ENCODE assay signal across 15 cellular contexts in the genomic region with DNA sequence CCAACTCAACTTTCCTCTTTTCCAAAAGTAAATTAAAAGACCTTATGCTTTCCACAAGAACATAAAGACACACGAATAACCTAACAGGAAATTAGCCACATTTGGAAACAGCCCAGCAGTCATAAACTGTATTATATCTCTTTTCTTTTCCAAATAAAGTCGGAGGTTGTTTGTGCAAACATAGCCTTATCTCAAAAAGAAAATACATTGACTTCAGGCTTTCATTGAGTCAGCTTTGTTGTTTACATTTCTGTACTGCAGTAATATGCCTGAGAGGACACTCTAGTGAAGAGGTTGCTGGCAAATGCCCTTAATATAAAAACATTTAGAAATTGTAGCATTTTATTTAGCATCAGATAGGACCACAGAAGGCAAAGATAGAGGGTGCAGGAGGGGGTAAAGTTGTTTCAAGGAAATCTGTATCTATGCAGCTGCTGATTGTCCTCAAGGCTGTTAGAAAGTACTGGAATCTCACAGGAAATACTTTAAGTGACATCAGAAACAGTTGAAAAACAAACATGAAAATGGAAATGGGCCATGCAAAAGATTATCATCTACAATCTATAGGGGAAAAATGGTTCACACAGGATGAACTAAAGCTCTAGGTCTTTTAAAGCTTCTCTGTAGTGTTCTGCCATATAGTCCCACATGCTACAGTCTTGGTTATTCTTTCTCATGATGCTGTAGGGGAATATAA. TPM values are rescaled to one million over a fixed set of nuclear protein-coding genes. Genes with fewer than 3 reads are reported as not detected.
DNase-seq lines count a peak whose midpoint lies in the region; ATAC-seq, FAIRE-seq and TF ChIP-seq lines count a peak whose summit lies in the region.
"Had no signal": no experiment of that assay in that cellular context is flagged by ENCODE, and none has a peak within 500 bp of the region (broad histone marks: within the 10 kb centered on the region; RNA-seq: fewer than 3 reads in every experiment).

No MANE protein-coding gene starts in this region.

- no peak for FAIRE-seq in bronchial epithelial cell (lab: Jason Lieb, UNC)
- FAIRE-seq: H1 had no signal

- H3K36me3 Mint-ChIP-seq in progenitor cell of endocrine pancreas (ENCODE audit: insufficient read depth) (peaks cover 13% of the 10 kb centered on the region), endodermal cell (ENCODE audit: low read depth) (no peaks in the 10 kb centered on the region)

- H3K9me3 ChIP-seq in left lung = no peaks in the 10 kb centered on the region
- H3K9me3 ChIP-seq in endodermal cell (ENCODE audit: control insufficient read depth, low read length) = no peaks in the 10 kb centered on the region

- WGBS in endodermal cell (ENCODE audit: insufficient coverage in 1 of 2, insufficient read length in 1 of 2), 2 experiments = 88 to 93% methylated on average over 2 of the region's 2 CpGs

- peak overlapping the region; percentile 86 for H2AFZ ChIP-seq in ACC112 (ENCODE audit: low read length, unreplicated experiment)

- intact Hi-C loops in left lung (cut with DNase I) = no loop called here

- H3K36me3 ChIP-seq in ACC112 (ENCODE audit: insufficient read depth, low read length) = no peaks in the 10 kb centered on the region
- no peaks in the 10 kb centered on the region for H3K36me3 ChIP-seq in bronchial epithelial cell (ENCODE audit: control insufficient read depth, insufficient read depth, low read length)
- no peaks in the 10 kb centered on the region for H3K36me3 ChIP-seq in left lung
- H3K36me3 ChIP-seq in endodermal cell (ENCODE audit: control insufficient read depth, insufficient read depth, low read length) = no peaks in the 10 kb centered on the region

- H3K9me3 Mint-ChIP-seq in progenitor cell of endocrine pancreas (ENCODE audit: low read depth) (no peaks in the 10 kb centered on the region), endodermal cell (no peaks in the 10 kb centered on the region)
- H3K9me3 Mint-ChIP-seq: activated CD4-positive, alpha-beta memory T cell treated with anti-CD3 and anti-CD28 coated beads, Interleukin-2, amount 10 ng/mL, durations not matched to agents 7 days and 5 days; central memory CD8-positive, alpha-beta T cell had no signal

- H3K27ac Mint-ChIP-seq in progenitor cell of endocrine pancreas (no peak overlapping the region), endodermal cell (no peak overlapping the region)
- H3K27ac Mint-ChIP-seq: activated CD4-positive, alpha-beta memory T cell treated with anti-CD3 and anti-CD28 coated beads, Interleukin-2, amount 10 ng/mL, durations not matched to agents 7 days and 5 days had no signal

- H3K27me3 ChIP-seq in ACC112 (ENCODE audit: insufficient read depth, low read length) = no peaks in the 10 kb centered on the region
- no peaks in the 10 kb centered on the region for H3K27me3 ChIP-seq in bronchial epithelial cell (ENCODE audit: control insufficient read depth, insufficient read depth, low read length)
- no peaks in the 10 kb centered on the region for H3K27me3 ChIP-seq in left lung
- H3K27me3 ChIP-seq in endodermal cell (ENCODE audit: control insufficient read depth, insufficient read depth, low read length, poor library complexity, severe bottlenecking) = no peaks in the 10 kb centered on the region

- peak overlapping the region; percentile 55 for H3K27ac ChIP-seq in ACC112 (ENCODE audit: low read depth, low read length)
- H3K27ac ChIP-seq in left lung = no peak overlapping the region
- H3K27ac ChIP-seq in endodermal cell (ENCODE audit: low read depth, low read length) = no peak overlapping the region

- TF ChIP-seq CTCF in LNCaP clone FGC (IDR thresholded peaks at IDR 0.05; ENCODE audit: control insufficient read depth, extremely low read depth, insufficient read depth) (no peak), bronchial epithelial cell (IDR thresholded peaks at IDR 0.05; ENCODE audit: insufficient read depth, low read length, severe bottlenecking) (no peak), left lung (IDR thresholded peaks at IDR 0.05) (no peak), progenitor cell of endocrine pancreas (IDR thresholded peaks at IDR 0.05; ENCODE audit: unreplicated experiment) (no peak), endodermal cell (conservative IDR thresholded peaks at IDR 0.05) (no peak)

- peak overlapping the region; percentile 34; the same call in 1 of the 2 replicates for H3K4me3 ChIP-seq in ACC112 (ENCODE audit: low read depth, low read length)
- no peak overlapping the region for H3K4me3 ChIP-seq in LNCaP clone FGC (ENCODE audit: low read depth, low read length)
- no peak overlapping the region for H3K4me3 ChIP-seq in bronchial epithelial cell (ENCODE audit: low read depth, low read length)
- no peak overlapping the region for H3K4me3 ChIP-seq in left lung
- no peak overlapping the region for H3K4me3 ChIP-seq in endodermal cell (ENCODE audit: low read length)

- no peaks in the 10 kb centered on the region for H3K79me2 ChIP-seq in ACC112 (ENCODE audit: control insufficient read depth, insufficient read depth, low read length, unreplicated experiment)

- peaks cover 20% of the 10 kb centered on the region for H3K4me1 Mint-ChIP-seq in progenitor cell of endocrine pancreas (ENCODE audit: low read depth)
- peaks cover 4% of the 10 kb centered on the region for H3K4me1 Mint-ChIP-seq in endodermal cell
- H3K4me1 Mint-ChIP-seq: activated CD4-positive, alpha-beta memory T cell treated with anti-CD3 and anti-CD28 coated beads, Interleukin-2, amount 10 ng/mL, durations not matched to agents 7 days and 5 days; central memory CD8-positive, alpha-beta T cell had no signal

- peak; percentile 84 for ATAC-seq in left lung
- no peak for ATAC-seq in GM21528 (IDR thresholded peaks at IDR 0.05; ENCODE audit: low FRiP score, unreplicated experiment)

- H3K4me3 Mint-ChIP-seq in progenitor cell of endocrine pancreas (ENCODE audit: low read depth) = no peak overlapping the region
- no peak overlapping the region for H3K4me3 Mint-ChIP-seq in endodermal cell
- H3K4me3 Mint-ChIP-seq: activated CD4-positive, alpha-beta memory T cell treated with anti-CD3 and anti-CD28 coated beads, Interleukin-2, amount 10 ng/mL, durations not matched to agents 7 days and 5 days; central memory CD8-positive, alpha-beta T cell had no signal

- H3K27me3 Mint-ChIP-seq in progenitor cell of endocrine pancreas = no peaks in the 10 kb centered on the region
- H3K27me3 Mint-ChIP-seq in endodermal cell (ENCODE audit: insufficient read depth) = no peaks in the 10 kb centered on the region
- H3K27me3 Mint-ChIP-seq: central memory CD8-positive, alpha-beta T cell had no signal

- DNase-seq in LNCaP clone FGC (ENCODE audit: low read depth) = peak; percentile 95
- peak; percentile 22 for DNase-seq in bronchial epithelial cell (ENCODE audit: low read depth)
- DNase-seq in left lung = no peak
- DNase-seq in progenitor cell of endocrine pancreas (ENCODE audit: low spot score, unreplicated experiment) = no peak
- DNase-seq in NCI-H2171 treated with DMSO at 0.1 percent for 48 hours (lab: John Stamatoyannopoulos, UW) = no peak
- DNase-seq in endodermal cell = no peak
- DNase-seq: activated CD4-positive, alpha-beta memory T cell treated with anti-CD3 and anti-CD28 coated beads, Interleukin-2, amount 10 ng/mL, durations not matched to agents 7 days and 5 days; activated gamma-delta T cell; AML-193; T-helper 9 cell had no signal

- H3K4me1 ChIP-seq in ACC112 (ENCODE audit: control insufficient read depth, insufficient read depth, low read length, unreplicated experiment) (peaks cover 14% of the 10 kb centered on the region), left lung (peaks cover 12 to 13% of the 10 kb centered on the region in 2 donors), endodermal cell (ENCODE audit: control insufficient read depth, insufficient read depth, low read length) (no peaks in the 10 kb centered on the region)

- no peak overlapping the region for H3K9ac ChIP-seq in endodermal cell (ENCODE audit: extremely low read depth, low read length, poor library complexity, severe bottlenecking)

RNA-seq across cellular contexts. Expression of a gene that starts 14.5 kb away (rescaled TPM):
- total RNA-seq in bronchial epithelial cell (1.6 and 3.2 TPM in 2 replicates), left lung (1 to 10 TPM; 2.5 TPM), progenitor cell of endocrine pancreas (19.8 and 21.7 TPM in 2 replicates), endodermal cell (1 to 10 TPM; 4.4 to 5.4 TPM)
- polyA plus RNA-seq in endodermal cell (2013, experiment 1 of 2) = 1.4 TPM
- polyA plus RNA-seq in endodermal cell (2013, experiment 2 of 2) = 0.99 TPM
- total RNA-seq: activated CD4-positive, alpha-beta memory T cell treated with anti-CD3 and anti-CD28 coated beads, Interleukin-2, amount 10 ng/mL, durations not matched to agents 7 days and 5 days; NCI-H460 had no signal

Comparison
In these comparisons a context has a peak if more than half of its experiments do, and no peak if none do; other contexts are left out.
1. DNase-seq: peak in LNCaP clone FGC (single experiment) and bronchial epithelial cell (single experiment); none in left lung (0 of 2), progenitor cell of endocrine pancreas (single experiment), NCI-H2171 treated with DMSO at 0.1 percent for 48 hours (single experiment) and endodermal cell (single experiment).